18 cellular contexts compared by ENCODE assay signal in the genomic region with DNA sequence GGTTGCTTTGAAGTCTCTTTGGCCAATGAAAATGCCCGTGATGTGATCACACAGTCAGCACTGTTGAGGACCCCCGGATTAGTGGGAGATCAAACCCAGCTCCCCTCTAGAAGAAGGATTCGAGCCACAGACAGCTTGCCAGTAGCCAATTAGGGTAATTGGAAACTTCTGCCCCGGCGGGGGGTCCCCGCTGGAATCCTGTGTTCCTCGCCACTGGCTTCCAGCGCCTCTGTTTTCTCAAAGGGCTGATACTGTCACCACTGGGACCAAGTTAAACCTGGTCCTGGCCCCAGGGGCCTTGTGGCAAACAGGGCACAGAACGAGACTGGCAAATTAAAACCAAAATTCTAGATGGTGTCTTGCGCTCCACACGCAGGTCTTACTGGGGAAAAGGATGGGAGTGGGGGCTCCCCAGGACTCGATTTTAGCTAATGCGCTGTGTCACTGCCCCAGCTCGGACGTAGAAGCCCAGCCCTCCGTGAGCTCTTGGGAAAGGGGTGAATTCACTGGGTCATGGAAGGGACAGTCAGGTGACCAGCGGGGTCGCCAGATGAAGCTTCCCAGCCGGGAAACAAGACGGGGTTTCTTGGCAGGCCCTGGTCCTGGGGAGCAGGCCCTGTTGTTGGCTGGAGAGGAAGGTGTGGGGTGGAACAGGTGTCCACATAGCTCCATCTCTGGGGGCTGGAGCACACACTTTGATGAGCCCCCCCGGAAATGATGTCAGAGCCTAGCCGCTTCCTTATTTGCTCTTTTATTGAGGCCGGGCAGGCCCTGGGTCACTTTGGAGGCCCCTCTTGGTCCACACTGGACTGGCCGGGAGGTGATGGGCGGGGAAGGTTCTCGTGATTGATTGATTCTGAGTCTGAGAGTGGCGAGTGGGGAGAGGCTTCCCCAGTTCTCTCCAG.
DNase-seq lines count a peak whose midpoint lies in the region; ATAC-seq, FAIRE-seq and TF ChIP-seq lines count a peak whose summit lies in the region.
"Had no signal": no experiment of that assay in that cellular context is flagged by ENCODE, and none has a peak within 500 bp of the region (broad histone marks: within the 10 kb centered on the region; RNA-seq: fewer than 3 reads in every experiment).

No MANE protein-coding gene starts in this region.

- H3K27me3 ChIP-seq in HepG2 (ENCODE audit: control insufficient read depth in 1 of 2, insufficient read depth in 2 of 2, low read length in 2 of 2): no peaks in the 10 kb centered on the region
- no peaks in the 10 kb centered on the region for H3K27me3 ChIP-seq in right lobe of liver
- H3K27me3 ChIP-seq in vagina: no peaks in the 10 kb centered on the region
- H3K27me3 ChIP-seq: stomach had no signal

- no peak overlapping the region for H2AFZ ChIP-seq in HepG2 (ENCODE audit: low read length)
- H2AFZ ChIP-seq in OCI-LY7 (ENCODE audit: low read length): no peak overlapping the region
- H2AFZ ChIP-seq: GM23248 had no signal

- no peak overlapping the region for H3K9ac ChIP-seq in HepG2 (ENCODE audit: insufficient read depth, low read depth, low read length)
- H3K9ac ChIP-seq: GM23248 had no signal

- TF ChIP-seq EP300 in HepG2 (IDR thresholded peaks at IDR 0.05; ENCODE audit: low read depth in 2 of 2, low read length in 2 of 2) (no peak), HepG2 (CRISPR knock-in tag; IDR thresholded peaks at IDR 0.05; ENCODE audit: borderline replicate concordance) (no peak)

- H3K4me2 ChIP-seq in HepG2 (ENCODE audit: low read depth, low read length) (no peak overlapping the region), OCI-LY7 (ENCODE audit: low read length) (no peak overlapping the region)

- no TSS peak for BruUV-seq in HepG2 (replicated peaks; lab: Mats Ljungman, UMichigan)
- no TSS peak for BruUV-seq in OCI-LY7 (replicated peaks; lab: Mats Ljungman, UMichigan)

- H4K20me1 ChIP-seq in HepG2 (ENCODE audit: insufficient read depth, low read length): no peaks in the 10 kb centered on the region
- no peaks in the 10 kb centered on the region for H4K20me1 ChIP-seq in OCI-LY7 (ENCODE audit: insufficient read depth, low read length)

- 93% methylated on average over 22 of the region's 27 CpGs for WGBS in HepG2 (ENCODE audit: low lambda C conversion rate)
- WGBS in right lobe of liver (ENCODE audit: insufficient coverage, low coverage, low lambda C conversion rate, missing lambda C conversion rate): 94% methylated on average over 4 of the region's 27 CpGs
- WGBS in mesodermal cell (ENCODE audit: insufficient coverage in 2 of 2), 2 experiments: 64 to 66% methylated on average over 25 to 27 of the region's 27 CpGs

- peak overlapping the region; percentile 25 for H3K27ac Mint-ChIP-seq in central memory CD8-positive, alpha-beta T cell (ENCODE audit: low read depth)

- H3K9me3 Mint-ChIP-seq in central memory CD8-positive, alpha-beta T cell: no peaks in the 10 kb centered on the region
- H3K9me3 Mint-ChIP-seq: T-cell had no signal

- no peak for ATAC-seq in HepG2
- no peak for ATAC-seq in right lobe of liver
- no peak for ATAC-seq in central memory CD8-positive, alpha-beta T cell (replicated peaks; ENCODE audit: extremely low read depth, poor library complexity, severe bottlenecking)
- ATAC-seq in omental fat pad (ENCODE audit: low FRiP score): no peak
- ATAC-seq: activated CD4-positive, CD25-positive, alpha-beta regulatory T cell treated with anti-CD3 and anti-CD28 coated beads, Interleukin-2, amount 50 U/mL, for 24 hours; left colon; naive thymus-derived CD8-positive, alpha-beta T cell; T-cell had no signal

- TF ChIP-seq RAD21 in HepG2 (CRISPR knock-in tag; IDR thresholded peaks at IDR 0.05): no peak

- intact Hi-C loops in HepG2 (cut with micrococcal nuclease; ENCODE audit: unreplicated experiment) (no loop called here), right lobe of liver (cut with DNase I) (no loop called here), vagina (cut with DNase I) (no loop called here), OCI-LY7 (cut with micrococcal nuclease; ENCODE audit: unreplicated experiment) (no loop called here)

- POLR2A ChIA-PET in HepG2 (lab: Yijun Ruan, JAX): no interaction called here
- POLR2A ChIA-PET in OCI-LY7 (lab: Charles Lee): no interaction called here

- H3K36me3 Mint-ChIP-seq in central memory CD8-positive, alpha-beta T cell (ENCODE audit: insufficient read depth): no peaks in the 10 kb centered on the region
- H3K36me3 Mint-ChIP-seq: naive thymus-derived CD8-positive, alpha-beta T cell; T-cell had no signal

- no peak overlapping the region for H3K4me3 Mint-ChIP-seq in central memory CD8-positive, alpha-beta T cell
- H3K4me3 Mint-ChIP-seq: naive thymus-derived CD8-positive, alpha-beta T cell; T-cell had no signal

- H3K27ac ChIP-seq in HepG2 (ENCODE audit: extremely low read length, insufficient read depth, low read length) (no peak overlapping the region), right lobe of liver (no peak overlapping the region), mesodermal cell (ENCODE audit: low read depth, low read length, severe bottlenecking) (peak overlapping the region; percentile 92), vagina (peak overlapping the region; percentile 15), OCI-LY7 (ENCODE audit: low read depth, low read length, poor library complexity, severe bottlenecking) (no peak overlapping the region)
- H3K27ac ChIP-seq: GM23248, stomach had no signal

- no peaks in the 10 kb centered on the region for H3K79me2 ChIP-seq in HepG2 (ENCODE audit: insufficient read depth, low read length)
- H3K79me2 ChIP-seq in OCI-LY7 (ENCODE audit: insufficient read depth, low read depth, low read length): no peaks in the 10 kb centered on the region

- no peak for FAIRE-seq in HepG2 (lab: Jason Lieb, UNC)

- in situ Hi-C loops in HepG2 (cut with HindIII; ENCODE audit: extremely low pct_ligation_motif_present, low pct_unique_long_range_greater_than_20kb): no loop called here

- H3K9me3 ChIP-seq in HepG2 (ENCODE audit: low read length) (no peaks in the 10 kb centered on the region), right lobe of liver (no peaks in the 10 kb centered on the region), mesodermal cell (ENCODE audit: control insufficient read depth, low read length) (no peaks in the 10 kb centered on the region), vagina (no peaks in the 10 kb centered on the region), OCI-LY7 (ENCODE audit: low read length) (no peaks in the 10 kb centered on the region)
- H3K9me3 ChIP-seq: stomach had no signal

- H3K4me1 Mint-ChIP-seq in central memory CD8-positive, alpha-beta T cell: peaks cover 32% of the 10 kb centered on the region

- CTCF ChIA-PET in HepG2 (lab: Yijun Ruan, JAX; ENCODE audit: low intra/inter-chr PET ratio, low total read pairs): no interaction called here
- CTCF ChIA-PET in OCI-LY7 (lab: Charles Lee; ENCODE audit: unreplicated experiment): no interaction called here

- H3K4me1 ChIP-seq in HepG2 (ENCODE audit: insufficient read depth, low read length): no peaks in the 10 kb centered on the region
- H3K4me1 ChIP-seq in right lobe of liver: no peaks in the 10 kb centered on the region
- peaks cover 48% of the 10 kb centered on the region for H3K4me1 ChIP-seq in mesodermal cell (ENCODE audit: control insufficient read depth, insufficient read depth, low read length, poor library complexity, severe bottlenecking)
- peaks cover 26% of the 10 kb centered on the region for H3K4me1 ChIP-seq in vagina
- H3K4me1 ChIP-seq in OCI-LY7 (ENCODE audit: insufficient read depth, low read length, poor library complexity, severe bottlenecking): no peaks in the 10 kb centered on the region

- no peaks in the 10 kb centered on the region for H3K9me2 ChIP-seq in OCI-LY7 (ENCODE audit: insufficient read depth, low read length)

- TF ChIP-seq POLR2A in HepG2 (IDR thresholded peaks at IDR 0.05; ENCODE audit: insufficient read depth in 1 of 2, low read depth in 2 of 2, low read length in 2 of 2): no peak
- no peak for TF ChIP-seq POLR2A in right lobe of liver (IDR thresholded peaks at IDR 0.05)
- no peak for TF ChIP-seq POLR2A in vagina (IDR thresholded peaks at IDR 0.05)

- H3K4me3 ChIP-seq in HepG2 (replicated peaks in 1 of 3; ENCODE audit: insufficient read depth in 1 of 3, low read depth in 2 of 3, low read length in 3 of 3) (no peak overlapping the region), right lobe of liver (no peak overlapping the region), mesodermal cell (ENCODE audit: extremely low read depth, insufficient read depth, low read length, poor library complexity, severe bottlenecking) (no peak overlapping the region), vagina (no peak overlapping the region), OCI-LY7 (ENCODE audit: low read depth, low read length, poor library complexity, severe bottlenecking) (no peak overlapping the region)
- H3K4me3 ChIP-seq: GM23248, stomach had no signal

- no peak for DNase-seq in HepG2 (ENCODE audit: low spot score)
- DNase-seq in right lobe of liver: no peak
- no peak for DNase-seq in central memory CD8-positive, alpha-beta T cell (ENCODE audit: low spot score in 2 of 2)
- no peak for DNase-seq in vagina (ENCODE audit: extremely low spot score in 2 of 2)
- no peak for DNase-seq in OCI-LY7 (ENCODE audit: low spot score)
- no peak for DNase-seq in omental fat pad (ENCODE audit: low spot score)
- no peak for DNase-seq in SHP77 (lab: John Stamatoyannopoulos, UW)
- DNase-seq: activated naive CD4-positive, alpha-beta T cell treated with anti-CD3 and anti-CD28 coated beads, Interleukin-2, amount 50 U/mL, for 16 hours; DMS153; GM23248; IMR-90; left colon; naive thymus-derived CD8-positive, alpha-beta T cell; NCI-H2227 treated with DMSO at 0.1 percent for 48 hours; stomach; T-cell had no signal

- no peaks in the 10 kb centered on the region for H3K27me3 Mint-ChIP-seq in central memory CD8-positive, alpha-beta T cell
- H3K27me3 Mint-ChIP-seq: T-cell had no signal

- TF ChIP-seq CTCF in HepG2 (CRISPR knock-in tag; IDR thresholded peaks at IDR 0.05) (no peak), right lobe of liver (IDR thresholded peaks at IDR 0.05) (no peak), vagina (IDR thresholded peaks at IDR 0.05) (no peak), OCI-LY7 (conservative IDR thresholded peaks at IDR 0.05; ENCODE audit: low read length) (no peak), omental fat pad (IDR thresholded peaks at IDR 0.05) (no peak)

- H3K36me3 ChIP-seq in HepG2 (replicated peaks in 1 of 2; ENCODE audit: control insufficient read depth in 1 of 2, insufficient read depth in 2 of 2, low read length in 2 of 2) (peaks cover 1 to 24% of the 10 kb centered on the region in 2 experiments; a peak in 3 of 5 replicates), right lobe of liver (peaks cover 0 to 15% (median 5%) of the 10 kb centered on the region in 4 donors), mesodermal cell (ENCODE audit: control insufficient read depth, insufficient read depth, low read length) (peaks cover 21% of the 10 kb centered on the region), vagina (no peaks in the 10 kb centered on the region), OCI-LY7 (ENCODE audit: insufficient read depth, low read length) (no peaks in the 10 kb centered on the region)

TF ChIP-seq in HepG2, 621 proteins besides CTCF, POLR2A, EP300 and RAD21 (continues in another document):
- TF ChIP-seq, protein P1, sequence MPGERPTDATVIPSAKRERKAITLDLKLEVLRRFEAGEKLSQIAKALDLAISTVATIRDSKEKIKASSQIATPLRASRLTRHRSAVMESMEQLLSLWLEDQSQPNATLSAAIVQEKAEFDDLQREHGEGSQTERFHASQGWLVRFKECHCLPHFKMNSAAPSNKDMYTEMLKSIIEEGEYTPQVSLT (CRISPR knock-in tag; IDR thresholded peaks at IDR 0.05; ENCODE audit: borderline replicate concordance, low read depth): no peak

Comparison
In these comparisons a context has a peak if more than half of its experiments do, and no peak if none do; other contexts are left out.
1. H3K27ac ChIP-seq: peak in mesodermal cell (single experiment) and vagina (single experiment); none in HepG2 (single experiment), right lobe of liver (0 of 3) and OCI-LY7 (single experiment).